In genomic region chr15:86009727-86010126, GRCh38 we compare ENCODE assay signal across 26 cellular contexts.
DNase-seq lines count a peak whose midpoint lies in the region; ATAC-seq and TF ChIP-seq lines count a peak whose summit lies in the region.
"Had no signal": no experiment of that assay in that cellular context is flagged by ENCODE, and none has a peak within 500 bp of the region (broad histone marks: within the 10 kb centered on the region; RNA-seq: fewer than 3 reads in every experiment).

No MANE protein-coding gene starts in this region.

- H3K4me2 ChIP-seq in BLaER1 (peak overlapping the region; percentile 54), neural progenitor cell (no peak overlapping the region)

- no peak for ATAC-seq in HG03095 (IDR thresholded peaks at IDR 0.05; ENCODE audit: unreplicated experiment)
- ATAC-seq: HCT116, PC-3 had no signal

- no peak overlapping the region for H3K9ac ChIP-seq in BLaER1
- no peak overlapping the region for H3K9ac ChIP-seq in neural progenitor cell

- no peaks in the 10 kb centered on the region for H3K27me3 Mint-ChIP-seq in neural progenitor cell (ENCODE audit: insufficient read depth, low read depth)
- H3K27me3 Mint-ChIP-seq: CD4-positive, alpha-beta T cell; IgD-negative memory B cell had no signal

- H3K36me3 ChIP-seq in BLaER1, result no peaks in the 10 kb centered on the region
- no peaks in the 10 kb centered on the region for H3K36me3 ChIP-seq in neural progenitor cell
- no peaks in the 10 kb centered on the region for H3K36me3 ChIP-seq in WERI-Rb-1

- H3K27ac ChIP-seq in BLaER1, result 0 out of 2 replicates have a peak overlapping the region, but pooled peaks have one; percentile 6
- H3K27ac ChIP-seq in neural progenitor cell, result no peak overlapping the region
- H3K27ac ChIP-seq in WERI-Rb-1, result no peak overlapping the region

- peaks cover 14% of the 10 kb centered on the region for H3K4me1 Mint-ChIP-seq in neural progenitor cell

- H3K9me3 ChIP-seq in BLaER1 (no peaks in the 10 kb centered on the region), neural progenitor cell (ENCODE audit: low read depth) (no peaks in the 10 kb centered on the region), WERI-Rb-1 (ENCODE audit: severe bottlenecking) (no peaks in the 10 kb centered on the region)

- TF ChIP-seq CTCF in neural progenitor cell (IDR thresholded peaks at IDR 0.05), result no peak
- no peak for TF ChIP-seq CTCF in WERI-Rb-1 (IDR thresholded peaks at IDR 0.05; ENCODE audit: low read depth, low read length)

- no peaks in the 10 kb centered on the region for H3K79me2 ChIP-seq in neural progenitor cell (ENCODE audit: low read depth)

- no peaks in the 10 kb centered on the region for H3F3A ChIP-seq in neural progenitor cell (ENCODE audit: low read depth)

- H3K36me3 Mint-ChIP-seq in neural progenitor cell, result no peaks in the 10 kb centered on the region
- H3K36me3 Mint-ChIP-seq: IgD-negative memory B cell had no signal

- in situ Hi-C loops in KBM-7 (cut with MboI; ENCODE audit: low pct_unique_long_range_greater_than_20kb, low sequenced_read_pairs), result no loop called here

- no peak overlapping the region for H3K4me3 Mint-ChIP-seq in neural progenitor cell
- H3K4me3 Mint-ChIP-seq: CD4-positive, alpha-beta T cell; IgD-negative memory B cell had no signal

- DNase-seq in KBM-7, result peak; percentile 19
- peak; percentile 44 for DNase-seq in SKM-1 treated with dmso at 0.1 percent for 144 hours (lab: John Stamatoyannopoulos, UW; ENCODE audit: unreplicated experiment)
- DNase-seq in neural progenitor cell (ENCODE audit: low spot score), result no peak
- no peak for DNase-seq in NCI-H345 (lab: John Stamatoyannopoulos, UW)
- no peak for DNase-seq in WERI-Rb-1
- DNase-seq: CD4-positive, alpha-beta T cell; COR-L47; DMS 273 treated with DMSO at 0.1 percent for 48 hours; DMS79 treated with DMSO at 0.1 percent for 48 hours; GOT3; Karpas-422; NCI-H1092; NCI-H1436; NCI-H187 treated with DMSO at 0.1 percent for 48 hours; NCI-H2107; NCI-H2227 treated with DMSO at 0.1 percent for 48 hours; NCI-H510A treated with DMSO at 0.1 percent for 48 hours; NCI-H748 treated with DMSO at 0.1 percent for 48 hours; PC-3; Right ventricle myocardium superior; SW 1271; T-helper 2 cell had no signal

- H3K27me3 ChIP-seq in BLaER1 (no peaks in the 10 kb centered on the region), neural progenitor cell (no peaks in the 10 kb centered on the region), WERI-Rb-1 (ENCODE audit: insufficient read depth, low read depth, severe bottlenecking) (no peaks in the 10 kb centered on the region)

- no peaks in the 10 kb centered on the region for H3K9me3 Mint-ChIP-seq in neural progenitor cell
- H3K9me3 Mint-ChIP-seq: CD4-positive, alpha-beta T cell had no signal

- no peak overlapping the region for H3K4me3 ChIP-seq in BLaER1
- H3K4me3 ChIP-seq in neural progenitor cell, result no peak overlapping the region
- H3K4me3 ChIP-seq in WERI-Rb-1 (ENCODE audit: low read depth, low read length), result no peak overlapping the region

- H4K20me1 ChIP-seq in BLaER1, result no peaks in the 10 kb centered on the region
- no peaks in the 10 kb centered on the region for H4K20me1 ChIP-seq in neural progenitor cell (ENCODE audit: low read depth)

- peak overlapping the region; percentile 64 for H2AFZ ChIP-seq in neural progenitor cell (replicated peaks)

- H3K27ac Mint-ChIP-seq in neural progenitor cell, result no peak overlapping the region
- H3K27ac Mint-ChIP-seq: CD4-positive, alpha-beta T cell; IgD-negative memory B cell had no signal

- H3K4me1 ChIP-seq in BLaER1 (peaks cover 26% of the 10 kb centered on the region), neural progenitor cell (peaks cover 5% of the 10 kb centered on the region)

Comparison
In these comparisons a context has a peak if more than half of its experiments do, and no peak if none do; other contexts are left out.
1. DNase-seq: peak in KBM-7 (single experiment) and SKM-1 treated with dmso at 0.1 percent for 144 hours (single experiment); none in neural progenitor cell (single experiment), NCI-H345 (single experiment) and WERI-Rb-1 (single experiment).